Comparison of ENCODE assay signal across 11 cellular contexts in genomic region chr1:205823260-205823659, GRCh38. TPM values are rescaled to one million over a fixed set of nuclear protein-coding genes. Genes with fewer than 3 reads are reported as not detected.
DNase-seq lines count a peak whose midpoint lies in the region; ATAC-seq lines count a peak whose summit lies in the region.
"Not testable (repeated sequence)": the region's sequence is repeated elsewhere in the genome, so short reads cannot be mapped to it uniquely, and the experiment has no call there.
"Had no signal": no experiment of that assay in that cellular context is flagged by ENCODE, and none has a peak within 500 bp of the region (broad histone marks: within the 10 kb centered on the region; RNA-seq: fewer than 3 reads in every experiment).

No MANE protein-coding gene starts in this region.

- not testable (repeated sequence) for H3K36me3 Mint-ChIP-seq in T-helper 1 cell treated with Interleukin-12 subunit alpha and Interleukin-12 subunit beta and Interleukin-4 antibody, amounts not matched to agents 30 μg/mL and 1 μg/mL, for 36 hours (ENCODE audit: low read depth); activated T-helper 1 cell treated with anti-CD3 and anti-CD28 coated beads, Interleukin-12 subunit alpha, Interleukin-12 subunit beta, Interleukin-2, Interleukin-4 antibody, amounts not matched to agents 30 ng/mL and 10 ng/mL and 1 ng/mL, durations not matched to agents 14 hours and 24 hours and 36 hours (ENCODE audit: low read depth)
- H3K36me3 Mint-ChIP-seq in naive B cell: peaks cover 16 to 18% of the 10 kb centered on the region in 2 donors

- ATAC-seq in GM19324 (IDR thresholded peaks at IDR 0.05; ENCODE audit: low FRiP score, unreplicated experiment): peak; percentile 69
- ATAC-seq in HG02852 (IDR thresholded peaks at IDR 0.05; ENCODE audit: unreplicated experiment): peak; percentile 48
- peak; percentile 40 to 63 for ATAC-seq in naive B cell (ENCODE audit: low read depth in 2 of 2)

- peaks cover 13% of the 10 kb centered on the region for H3K4me1 Mint-ChIP-seq in T-helper 1 cell treated with Interleukin-12 subunit alpha and Interleukin-12 subunit beta and Interleukin-4 antibody, amounts not matched to agents 30 μg/mL and 1 μg/mL, for 36 hours (ENCODE audit: low read depth)
- peaks cover 29% of the 10 kb centered on the region for H3K4me1 Mint-ChIP-seq in activated T-helper 1 cell treated with anti-CD3 and anti-CD28 coated beads, Interleukin-12 subunit alpha, Interleukin-12 subunit beta, Interleukin-2, Interleukin-4 antibody, amounts not matched to agents 30 ng/mL and 10 ng/mL and 1 ng/mL, durations not matched to agents 14 hours and 24 hours and 36 hours (ENCODE audit: low read depth)
- H3K4me1 Mint-ChIP-seq in naive B cell: peaks cover 5 to 14% (median 12%) of the 10 kb centered on the region in 3 donors

- H3K9me3 Mint-ChIP-seq in T-helper 1 cell treated with Interleukin-12 subunit alpha and Interleukin-12 subunit beta and Interleukin-4 antibody, amounts not matched to agents 30 μg/mL and 1 μg/mL, for 36 hours; activated T-helper 1 cell treated with anti-CD3 and anti-CD28 coated beads, Interleukin-12 subunit alpha, Interleukin-12 subunit beta, Interleukin-2, Interleukin-4 antibody, amounts not matched to agents 30 ng/mL and 10 ng/mL and 1 ng/mL, durations not matched to agents 14 hours and 24 hours and 36 hours: not testable (repeated sequence)
- peaks cover 9 to 25% (median 13%) of the 10 kb centered on the region in 7 donors for H3K9me3 Mint-ChIP-seq in naive B cell

- H3K27ac Mint-ChIP-seq in T-helper 1 cell treated with Interleukin-12 subunit alpha and Interleukin-12 subunit beta and Interleukin-4 antibody, amounts not matched to agents 30 μg/mL and 1 μg/mL, for 36 hours: not testable (repeated sequence)
- H3K27ac Mint-ChIP-seq in activated T-helper 1 cell treated with anti-CD3 and anti-CD28 coated beads, Interleukin-12 subunit alpha, Interleukin-12 subunit beta, Interleukin-2, Interleukin-4 antibody, amounts not matched to agents 30 ng/mL and 10 ng/mL and 1 ng/mL, durations not matched to agents 14 hours and 24 hours and 36 hours: peak overlapping the region; percentile 57
- H3K27ac Mint-ChIP-seq in naive B cell: peak overlapping the region in 3 of 6 donors; percentile 2 to 87 (median 16)

- H3K27me3 Mint-ChIP-seq in T-helper 1 cell treated with Interleukin-12 subunit alpha and Interleukin-12 subunit beta and Interleukin-4 antibody, amounts not matched to agents 30 μg/mL and 1 μg/mL, for 36 hours (ENCODE audit: low read depth): peaks cover 12% of the 10 kb centered on the region
- H3K27me3 Mint-ChIP-seq in activated T-helper 1 cell treated with anti-CD3 and anti-CD28 coated beads, Interleukin-12 subunit alpha, Interleukin-12 subunit beta, Interleukin-2, Interleukin-4 antibody, amounts not matched to agents 30 ng/mL and 10 ng/mL and 1 ng/mL, durations not matched to agents 14 hours and 24 hours and 36 hours (ENCODE audit: insufficient read depth); naive B cell: not testable (repeated sequence)

- intact Hi-C loops in activated T-helper 1 cell treated with anti-CD3 and anti-CD28 coated beads, Interleukin-12 subunit alpha, Interleukin-12 subunit beta, Interleukin-2, Interleukin-4 antibody, amounts not matched to agents 30 ng/mL and 10 ng/mL and 1 ng/mL, durations not matched to agents 14 hours and 24 hours and 36 hours (cut with micrococcal nuclease): not testable (repeated sequence)

- H3K4me3 Mint-ChIP-seq in T-helper 1 cell treated with Interleukin-12 subunit alpha and Interleukin-12 subunit beta and Interleukin-4 antibody, amounts not matched to agents 30 μg/mL and 1 μg/mL, for 36 hours: peak overlapping the region; percentile 2
- peak overlapping the region; percentile 23 for H3K4me3 Mint-ChIP-seq in activated T-helper 1 cell treated with anti-CD3 and anti-CD28 coated beads, Interleukin-12 subunit alpha, Interleukin-12 subunit beta, Interleukin-2, Interleukin-4 antibody, amounts not matched to agents 30 ng/mL and 10 ng/mL and 1 ng/mL, durations not matched to agents 14 hours and 24 hours and 36 hours
- H3K4me3 Mint-ChIP-seq in naive B cell: peak overlapping the region in 4 of 8 donors; percentile 6 to 76 (median 42)

- peak; percentile 53 for DNase-seq in DMS 273 (lab: John Stamatoyannopoulos, UW; ENCODE audit: unreplicated experiment)
- peak; percentile 17 for DNase-seq in M059J (ENCODE audit: low read depth)
- not testable (repeated sequence) for DNase-seq in activated T-helper 1 cell treated with anti-CD3 and anti-CD28 coated beads, Interleukin-12 subunit alpha, Interleukin-12 subunit beta, Interleukin-2, Interleukin-4 antibody, amounts not matched to agents 30 ng/mL and 10 ng/mL and 1 ng/mL, durations not matched to agents 14 hours and 24 hours and 36 hours (ENCODE audit: low spot score); naive B cell

RNA-seq across cellular contexts. Expression of gene SLC41A1, which starts 10.3 kb away (rescaled TPM):
- total RNA-seq in M059J (2014; rRNA removed; shearing (Covaris generic)): 20.0 and 24.4 TPM in 2 replicates
- total RNA-seq in activated T-helper 1 cell treated with anti-CD3 and anti-CD28 coated beads, Interleukin-12 subunit alpha, Interleukin-12 subunit beta, Interleukin-2, Interleukin-4 antibody, amounts not matched to agents 30 ng/mL and 10 ng/mL and 1 ng/mL, durations not matched to agents 14 hours and 24 hours and 36 hours: 33.9 and 34.8 TPM in 2 replicates
- 10 to 100 TPM in 4 of 6 donors, 1 to 10 TPM in 1, under 1 TPM in 1; 0.11 to 14.4 (median 10.5) TPM for polyA plus RNA-seq in naive B cell (ENCODE audit: low read depth in 6 of 6)

RNA-seq across cellular contexts. Expression of gene PM20D1, which starts 26.7 kb away (rescaled TPM):
- total RNA-seq in M059J (2014; rRNA removed; shearing (Covaris generic)): not detected in 2 replicates
- total RNA-seq in activated T-helper 1 cell treated with anti-CD3 and anti-CD28 coated beads, Interleukin-12 subunit alpha, Interleukin-12 subunit beta, Interleukin-2, Interleukin-4 antibody, amounts not matched to agents 30 ng/mL and 10 ng/mL and 1 ng/mL, durations not matched to agents 14 hours and 24 hours and 36 hours: 0.29 and 0.39 TPM in 2 replicates
- 1 to 10 TPM in 3 of 6 donors, under 1 TPM in 2, not detected in 1; 0.43 to 3.0 (median 1.0) TPM for polyA plus RNA-seq in naive B cell (ENCODE audit: low read depth in 6 of 6)
- total RNA-seq: IMR-90, LHCN-M2, NCI-H460 had no signal
- polyA plus RNA-seq: BJ, IMR-90 had no signal

RNA-seq across cellular contexts. Expression of gene RAB29, which starts 48.0 kb away (rescaled TPM):
- 19.5 and 33.8 TPM in 2 replicates for total RNA-seq in M059J (2014; rRNA removed; shearing (Covaris generic))
- 37.2 and 38.1 TPM in 2 replicates for total RNA-seq in activated T-helper 1 cell treated with anti-CD3 and anti-CD28 coated beads, Interleukin-12 subunit alpha, Interleukin-12 subunit beta, Interleukin-2, Interleukin-4 antibody, amounts not matched to agents 30 ng/mL and 10 ng/mL and 1 ng/mL, durations not matched to agents 14 hours and 24 hours and 36 hours
- 100 to 1,000 TPM in 4 of 6 donors, 10 to 100 TPM in 2; 70.2 to 136 (median 112) TPM for polyA plus RNA-seq in naive B cell (ENCODE audit: low read depth in 6 of 6)
